ENCODE assay signal across 8 cellular contexts in the genomic region with DNA sequence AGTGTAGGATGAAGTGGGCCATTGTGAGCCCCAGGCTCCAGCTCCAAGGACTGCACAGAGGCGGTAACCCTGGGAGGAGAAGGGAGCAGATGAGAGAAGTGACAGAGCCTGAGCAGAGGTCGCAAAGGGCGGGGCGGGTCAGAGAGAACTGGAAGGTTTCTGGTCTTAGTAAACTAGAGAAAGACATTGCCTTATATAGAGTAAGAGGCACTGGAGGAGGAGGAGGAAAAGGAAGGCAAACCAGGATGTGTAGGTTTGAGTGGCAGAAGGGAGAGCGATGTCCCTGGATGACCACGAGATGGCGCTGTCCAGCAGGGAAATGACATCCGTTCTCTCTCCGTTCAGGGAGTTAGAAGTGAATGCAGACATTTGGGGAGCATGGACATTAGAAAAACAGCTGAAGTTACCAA. TPM values are rescaled to one million over a fixed set of nuclear protein-coding genes. Genes with fewer than 3 reads are reported as not detected.
DNase-seq lines count a peak whose midpoint lies in the region; ATAC-seq, FAIRE-seq and TF ChIP-seq lines count a peak whose summit lies in the region.

No MANE protein-coding gene starts in this region.

- peak; percentile 81 for DNase-seq in Daoy (ENCODE audit: low read depth)
- peak; percentile 92 to 96 for DNase-seq in Kasumi-1 (lab: John Stamatoyannopoulos, UW)
- peak; percentile 43 for DNase-seq in SHP77 treated with DMSO at 0.1 percent for 48 hours (lab: John Stamatoyannopoulos, UW)
- peak in 3 of 4 experiments; percentile 31 to 74 (median 51) for DNase-seq in activated naive CD4-positive, alpha-beta T cell (lab: John Stamatoyannopoulos, UW)
- DNase-seq in globus pallidus (ENCODE audit: low spot score) = peak; percentile 82
- DNase-seq in pancreas = peak; percentile 62 to 86 (median 76)
- DNase-seq in upper lobe of left lung = peak in 1 of 2 donors; percentile 76

- H3K27ac ChIP-seq in pancreas (no peak overlapping the region), upper lobe of left lung (peak overlapping the region in 3 of 4 donors; percentile 11 to 51 (median 19))

- intact Hi-C loops in pancreas (cut with DNase I) = loop anchor here in 1 of 3 donors (5.0 kb wide), 1 partner anchor 122 kb away; no protein-coding TSS in a partner anchor

- peak; percentile 83 for ATAC-seq in GM21737 (IDR thresholded peaks at IDR 0.05; ENCODE audit: unreplicated experiment)
- ATAC-seq in pancreas = peak; percentile 85 to 98 (median 94)
- ATAC-seq in upper lobe of left lung (ENCODE audit: low FRiP score in 2 of 2) = peak; percentile 80 to 91

- TF ChIP-seq CTCF in pancreas (IDR thresholded peaks at IDR 0.05) (peak; percentile 68 to 83 (median 75)), upper lobe of left lung (IDR thresholded peaks at IDR 0.05) (peak; percentile 75 to 92 (median 86))

- no peaks in the 10 kb centered on the region for H3K27me3 ChIP-seq in pancreas
- no peaks in the 10 kb centered on the region for H3K27me3 ChIP-seq in upper lobe of left lung

- 12 to 14% methylated on average over 9 of the region's 9 CpGs for WGBS in pancreas, 2 donors
- 13 to 16% methylated on average over 9 of the region's 9 CpGs for WGBS in upper lobe of left lung, 2 donors

- peaks cover 0 to 8% (median 3%) of the 10 kb centered on the region in 3 donors for H3K4me1 ChIP-seq in pancreas
- H3K4me1 ChIP-seq in upper lobe of left lung = peaks cover 3 to 11% (median 6%) of the 10 kb centered on the region in 4 donors

- H3K4me3 ChIP-seq in pancreas = no peak overlapping the region
- H3K4me3 ChIP-seq in upper lobe of left lung = no peak overlapping the region

- H3K9me3 ChIP-seq in pancreas (no peaks in the 10 kb centered on the region), upper lobe of left lung (no peaks in the 10 kb centered on the region)

- H3K36me3 ChIP-seq in pancreas (no peaks in the 10 kb centered on the region), upper lobe of left lung (peaks cover 0 to 43% (median 3%) of the 10 kb centered on the region in 4 donors)

- no peak for TF ChIP-seq EP300 in upper lobe of left lung (IDR thresholded peaks at IDR 0.05)

- no peak for TF ChIP-seq POLR2A in upper lobe of left lung (IDR thresholded peaks at IDR 0.05)

- FAIRE-seq in pancreas (lab: Jason Lieb, UNC) = no peak

RNA-seq across cellular contexts. Expression of a gene that starts 49.0 kb away (rescaled TPM):
- total RNA-seq in Daoy (2014; rRNA removed; shearing (Covaris generic)) = 1.7 TPM in 1 of 2 replicates, not detected in the other
- 1 to 10 TPM; 1.1 to 2.9 (median 2.0) TPM for total RNA-seq in pancreas
- 1 to 10 TPM; 3.8 to 4.0 TPM for polyA plus RNA-seq in pancreas
- total RNA-seq in upper lobe of left lung = 1 to 10 TPM; 3.0 to 8.3 (median 5.6) TPM

Comparison
In these comparisons a context has a peak if more than half of its experiments do, and no peak if none do; other contexts are left out.
1. H3K27ac ChIP-seq: peak in upper lobe of left lung (3 of 4); none in pancreas (0 of 4).
2. Peak in every context shown above with its lines, with median percentiles within 50 percentile points of each other: ATAC-seq.